Comparison of ENCODE assay signal across 9 cellular contexts in the genomic region with DNA sequence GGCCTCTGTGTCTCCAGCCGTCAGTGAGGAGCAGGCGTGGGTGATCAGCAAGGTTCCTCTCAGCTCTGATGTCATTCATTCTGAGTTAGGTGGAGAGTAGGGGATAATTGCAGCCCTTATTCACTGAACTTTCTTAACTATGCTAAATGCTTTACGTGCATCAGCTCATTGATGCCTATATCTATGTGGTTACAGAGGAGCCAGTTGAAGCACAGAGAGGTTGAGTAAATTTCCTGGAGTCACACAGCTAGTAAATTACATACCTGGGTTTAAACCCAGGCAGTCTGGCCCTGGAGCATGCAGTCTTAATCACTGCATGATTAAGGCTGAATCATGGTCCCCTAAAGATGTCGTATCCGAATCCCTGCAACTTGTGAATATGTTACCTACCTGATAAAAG.
A peak's percentile ranks its signal among the peaks of the same experiment; 100 is the strongest.
DNase-seq lines count a peak whose midpoint lies in the region; ATAC-seq and TF ChIP-seq lines count a peak whose summit lies in the region.
"Had no signal": no experiment of that assay in that cellular context is flagged by ENCODE, and none has a peak within 500 bp of the region (broad histone marks: within the 10 kb centered on the region; RNA-seq: fewer than 3 reads in every experiment).

No MANE protein-coding gene starts in this region.

- DNase-seq in A172 (ENCODE audit: low spot score) (peak; percentile 41), GM23248 (peak; percentile 58), kidney glomerular epithelial cell (lab: John Stamatoyannopoulos, UW) (peak; percentile 13), NCI-H774 (lab: John Stamatoyannopoulos, UW) (no peak), mucosa of descending colon (no peak), Kasumi-1 (lab: John Stamatoyannopoulos, UW) (no peak)
- no peak for DNase-seq in activated CD8-positive, alpha-beta T cell treated with anti-CD3 and anti-CD28 coated beads for 36 hours

- H3K27me3 Mint-ChIP-seq in activated CD8-positive, alpha-beta T cell treated with anti-CD3 and anti-CD28 coated beads for 36 hours: peaks cover 2% of the 10 kb centered on the region

- intact Hi-C loops in activated CD8-positive, alpha-beta T cell treated with anti-CD3 and anti-CD28 coated beads for 36 hours (cut with micrococcal nuclease): loop anchor here (2.0 kb wide), 2 partner anchors 98 to 110 kb away; no protein-coding TSS in a partner anchor
- intact Hi-C loops in mucosa of descending colon (cut with DNase I, micrococcal nuclease): no loop called here

- peaks cover 73% of the 10 kb centered on the region for H3K4me1 Mint-ChIP-seq in activated CD8-positive, alpha-beta T cell treated with anti-CD3 and anti-CD28 coated beads for 36 hours (ENCODE audit: low read depth)

- H3K9ac ChIP-seq in GM23248: no peak overlapping the region

- no peaks in the 10 kb centered on the region for H3K36me3 ChIP-seq in GM23248 (ENCODE audit: low read depth)
- no peaks in the 10 kb centered on the region for H3K36me3 ChIP-seq in mucosa of descending colon (ENCODE audit: low read depth)
- H3K36me3 ChIP-seq: SJSA1 had no signal

- CTCF ChIA-PET in activated CD8-positive, alpha-beta T cell treated with anti-CD3 and anti-CD28 coated beads for 36 hours (lab: Charles Lee): interaction anchor here (1.1 to 4.7 kb wide), 5 partner anchors 9 to 107 kb away, joined by 3 to 21 read pairs (median 11); partner anchors contain the start of gene GRK5

- H3K27ac ChIP-seq in GM23248: no peak overlapping the region

- H3K9me3 Mint-ChIP-seq in activated CD8-positive, alpha-beta T cell treated with anti-CD3 and anti-CD28 coated beads for 36 hours: no peaks in the 10 kb centered on the region

- H3K4me3 Mint-ChIP-seq in activated CD8-positive, alpha-beta T cell treated with anti-CD3 and anti-CD28 coated beads for 36 hours: peak overlapping the region; percentile 67

- peaks cover 17% of the 10 kb centered on the region for H3F3A ChIP-seq in GM23248 (ENCODE audit: insufficient read depth)

- no peaks in the 10 kb centered on the region for H3K9me2 ChIP-seq in GM23248 (ENCODE audit: insufficient read depth)

- peaks cover 48% of the 10 kb centered on the region for H3K79me2 ChIP-seq in GM23248 (ENCODE audit: insufficient read depth)

- no peaks in the 10 kb centered on the region for H3K9me3 ChIP-seq in GM23248 (ENCODE audit: low read depth)
- no peaks in the 10 kb centered on the region for H3K9me3 ChIP-seq in mucosa of descending colon
- H3K9me3 ChIP-seq: SJSA1 had no signal

- H3K27ac Mint-ChIP-seq in activated CD8-positive, alpha-beta T cell treated with anti-CD3 and anti-CD28 coated beads for 36 hours: peak overlapping the region; percentile 100

- no peaks in the 10 kb centered on the region for H4K20me1 ChIP-seq in GM23248 (ENCODE audit: insufficient read depth)

- POLR2A ChIA-PET in activated CD8-positive, alpha-beta T cell treated with anti-CD3 and anti-CD28 coated beads for 36 hours (lab: Charles Lee): interaction anchor here (0.6 to 3.6 kb wide), 11 partner anchors 9 to 289 kb away, joined by 3 to 27 read pairs (median 5); partner anchors contain the start of gene GRK5

- peak; percentile 35 for ATAC-seq in activated CD8-positive, alpha-beta T cell treated with anti-CD3 and anti-CD28 coated beads for 36 hours
- ATAC-seq in mucosa of descending colon: no peak
- no peak for ATAC-seq in HG02938 (IDR thresholded peaks at IDR 0.05; ENCODE audit: unreplicated experiment)

- in situ Hi-C loops in GM23248 (cut with MboI): no loop called here

- H2AFZ ChIP-seq in GM23248: no peak overlapping the region

- TF ChIP-seq CTCF in activated CD8-positive, alpha-beta T cell treated with anti-CD3 and anti-CD28 coated beads for 36 hours (IDR thresholded peaks at IDR 0.05): peak; percentile 32
- TF ChIP-seq CTCF in mucosa of descending colon (IDR thresholded peaks at IDR 0.05): no peak

- no peaks in the 10 kb centered on the region for H3K27me3 ChIP-seq in GM23248 (replicated peaks; ENCODE audit: insufficient read depth)
- H3K27me3 ChIP-seq: SJSA1 had no signal

- peaks cover 1% of the 10 kb centered on the region for H3K36me3 Mint-ChIP-seq in activated CD8-positive, alpha-beta T cell treated with anti-CD3 and anti-CD28 coated beads for 36 hours (ENCODE audit: low read depth)

- H3K4me1 ChIP-seq in GM23248 (ENCODE audit: insufficient read depth): peaks cover 15% of the 10 kb centered on the region
- peaks cover 4% of the 10 kb centered on the region for H3K4me1 ChIP-seq in mucosa of descending colon (ENCODE audit: low read depth)

- WGBS in GM23248 (ENCODE audit: low coverage in 1 of 2, low lambda C conversion rate in 2 of 2, missing lambda C conversion rate in 2 of 2), 2 experiments: 50 to 51% methylated on average over 5 of the region's 5 CpGs

- no peak overlapping the region for H3K4me3 ChIP-seq in GM23248
- no peak overlapping the region for H3K4me3 ChIP-seq in mucosa of descending colon
- H3K4me3 ChIP-seq: SJSA1 had no signal

- H3K4me2 ChIP-seq in GM23248 (ENCODE audit: unreplicated experiment): no peak overlapping the region

Comparison
In these comparisons a context has a peak if more than half of its experiments do, and no peak if none do; other contexts are left out.
1. DNase-seq: peak in A172 (single experiment), GM23248 (single experiment) and kidney glomerular epithelial cell (single experiment); none in activated CD8-positive, alpha-beta T cell treated with anti-CD3 and anti-CD28 coated beads for 36 hours (single experiment), NCI-H774 (single experiment), mucosa of descending colon (0 of 3) and Kasumi-1 (0 of 2).